In the genomic region with DNA sequence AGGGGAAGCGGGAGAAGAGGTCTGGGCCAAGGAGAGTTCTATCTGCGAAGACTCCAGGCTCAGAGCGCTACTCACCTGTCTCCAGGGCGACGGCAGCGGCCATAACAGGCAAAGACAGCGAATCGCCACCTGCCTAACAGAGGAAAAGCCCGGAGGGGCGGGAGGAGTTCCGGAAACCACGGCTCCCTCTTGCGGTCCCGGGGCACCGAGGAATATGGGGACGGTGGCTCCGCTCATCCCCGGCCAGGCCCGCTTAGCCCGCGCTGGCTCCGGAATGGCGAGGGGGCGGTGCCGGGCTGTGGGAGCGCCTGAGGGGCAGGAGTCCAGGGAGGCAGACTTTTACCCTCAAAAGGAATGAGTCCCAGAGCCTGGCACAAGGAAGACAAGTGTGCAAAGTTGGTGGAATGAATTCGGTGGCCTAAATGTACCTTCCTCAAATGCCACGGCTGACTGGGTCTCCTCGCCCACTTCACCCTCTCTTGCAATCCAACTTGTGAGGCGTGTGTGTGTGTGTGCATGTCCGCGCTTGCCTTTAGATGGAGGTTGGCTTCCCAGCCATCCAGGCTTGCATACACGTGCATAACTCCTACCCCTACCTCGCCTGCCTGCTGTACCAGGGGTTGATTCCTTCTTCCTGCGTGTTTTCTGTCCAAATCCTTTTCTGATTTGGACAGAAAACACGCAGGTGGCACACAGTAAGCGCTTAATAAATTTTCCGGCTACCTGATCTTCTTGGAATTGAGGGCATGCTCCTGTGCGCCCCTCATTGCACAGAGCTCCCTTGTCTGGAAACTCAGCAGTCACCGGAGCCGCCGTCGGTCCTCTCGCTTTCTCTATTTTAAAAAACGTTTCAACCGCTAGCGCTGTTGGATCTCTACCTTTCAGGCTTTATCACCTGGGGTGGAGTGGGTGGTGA, we compare ENCODE assay signal across 9 cellular contexts. TPM values are rescaled to one million over a fixed set of nuclear protein-coding genes. Genes with fewer than 3 reads are reported as not detected.
DNase-seq lines count a peak whose midpoint lies in the region; ATAC-seq and TF ChIP-seq lines count a peak whose summit lies in the region.
"Had no signal": no experiment of that assay in that cellular context is flagged by ENCODE, and none has a peak within 500 bp of the region (broad histone marks: within the 10 kb centered on the region; RNA-seq: fewer than 3 reads in every experiment).

No MANE protein-coding gene starts in this region.

- POLR2A ChIA-PET in naive thymus-derived CD4-positive, alpha-beta T cell (lab: Charles Lee), result no interaction called here
- POLR2A ChIA-PET in PC-3 (lab: Charles Lee; ENCODE audit: unreplicated experiment), result no interaction called here

- H3K79me2 ChIP-seq in PC-3 (ENCODE audit: low read length), result peaks cover 33% of the 10 kb centered on the region

- H3K27ac Mint-ChIP-seq in naive thymus-derived CD4-positive, alpha-beta T cell, result peak overlapping the region in 5 of 9 donors; percentile 39 to 82 (median 42)

- H3K4me1 Mint-ChIP-seq in naive thymus-derived CD4-positive, alpha-beta T cell, result peaks cover 25 to 73% (median 62%) of the 10 kb centered on the region in 7 donors

- H3K27me3 Mint-ChIP-seq in naive thymus-derived CD4-positive, alpha-beta T cell, result peaks cover 0 to 33% (median 0%) of the 10 kb centered on the region in 5 donors

- H3K27me3 ChIP-seq in naive thymus-derived CD4-positive, alpha-beta T cell (ENCODE audit: control insufficient read depth in 2 of 2, insufficient read depth in 2 of 2, low read length in 2 of 2), result no peaks in the 10 kb centered on the region
- no peaks in the 10 kb centered on the region for H3K27me3 ChIP-seq in PC-3 (ENCODE audit: low read length)

- no peaks in the 10 kb centered on the region for H3K36me3 ChIP-seq in naive thymus-derived CD4-positive, alpha-beta T cell (ENCODE audit: control insufficient read depth in 2 of 3, insufficient read depth in 3 of 3, low read length in 3 of 3)
- no peaks in the 10 kb centered on the region for H3K36me3 ChIP-seq in PC-3 (ENCODE audit: low read depth, low read length)

- peak overlapping the region; percentile 18 to 98 (median 84) for H3K4me3 Mint-ChIP-seq in naive thymus-derived CD4-positive, alpha-beta T cell

- H3K27ac ChIP-seq in coronary artery (no peak overlapping the region), PC-3 (ENCODE audit: low read length) (no peak overlapping the region)
- H3K27ac ChIP-seq in naive thymus-derived CD4-positive, alpha-beta T cell (ENCODE audit: low read depth, low read length), result no peak overlapping the region

- BruUV-seq in PC-3 (replicated peaks; lab: Mats Ljungman, UMichigan), result no TSS peak

- H2AFZ ChIP-seq in PC-3 (ENCODE audit: low read length), result no peak overlapping the region

- peaks cover 0 to 2% (median 0%) of the 10 kb centered on the region in 11 donors for H3K9me3 Mint-ChIP-seq in naive thymus-derived CD4-positive, alpha-beta T cell

- H3K4me2 ChIP-seq in PC-3 (ENCODE audit: low read length), result no peak overlapping the region

- DNase-seq in DMS79 treated with DMSO at 0.1 percent for 48 hours (lab: John Stamatoyannopoulos, UW), result peak; percentile 75
- DNase-seq in NCI-H2171 (lab: John Stamatoyannopoulos, UW), result peak; percentile 49
- DNase-seq in coronary artery (ENCODE audit: low spot score), result no peak
- DNase-seq in naive thymus-derived CD4-positive, alpha-beta T cell, result peak in 1 of 9 donors; percentile 21
- no peak for DNase-seq in PC-3
- no peak for DNase-seq in stimulated activated CD4-positive, alpha-beta T cell treated with anti-CD3 and anti-CD28 coated beads, Interleukin-2, amount 100 ng/mL, for 48 hours
- DNase-seq in T1000 (lab: John Stamatoyannopoulos, UW), result no peak
- no peak for DNase-seq in SHP77 treated with DMSO at 0.1 percent for 48 hours (lab: John Stamatoyannopoulos, UW)

- H3K9ac ChIP-seq in PC-3 (ENCODE audit: low read length), result no peak overlapping the region

- CTCF ChIA-PET in naive thymus-derived CD4-positive, alpha-beta T cell (lab: Charles Lee), result no interaction called here
- CTCF ChIA-PET in PC-3 (lab: Charles Lee), result no interaction called here

- no peaks in the 10 kb centered on the region for H3F3A ChIP-seq in PC-3 (ENCODE audit: low read length, unreplicated experiment)

- H3K9me2 ChIP-seq in PC-3 (replicated peaks; ENCODE audit: low read length), result no peaks in the 10 kb centered on the region

- peak overlapping the region; percentile 27 for H3K4me3 ChIP-seq in coronary artery
- H3K4me3 ChIP-seq in naive thymus-derived CD4-positive, alpha-beta T cell (ENCODE audit: low read length), result no peak overlapping the region
- no peak overlapping the region for H3K4me3 ChIP-seq in PC-3 (ENCODE audit: low read length)

- no peaks in the 10 kb centered on the region for H3K9me3 ChIP-seq in naive thymus-derived CD4-positive, alpha-beta T cell (ENCODE audit: control insufficient read depth in 2 of 3, low read length in 3 of 3)
- no peaks in the 10 kb centered on the region for H3K9me3 ChIP-seq in PC-3 (ENCODE audit: low read length)

- no peak for ATAC-seq in naive thymus-derived CD4-positive, alpha-beta T cell
- no peak for ATAC-seq in PC-3

- peaks cover 25 to 34% of the 10 kb centered on the region in 2 donors for H3K4me1 ChIP-seq in naive thymus-derived CD4-positive, alpha-beta T cell (ENCODE audit: control insufficient read depth in 2 of 2, insufficient read depth in 2 of 2, low read length in 2 of 2)
- H3K4me1 ChIP-seq in PC-3 (ENCODE audit: insufficient read depth, low read length), result peaks cover 23% of the 10 kb centered on the region

- intact Hi-C loops in naive thymus-derived CD4-positive, alpha-beta T cell (cut with micrococcal nuclease), result loop anchor here (5.0 to 10.0 kb wide), 9 partner anchors 102 to 1710 kb away; partner anchors contain the start of genes DERL2 (in 2 of the 2), MIS12 (in 2 of the 2), ACADVL (in 1 of the 2) and DLG4 (in 1 of the 2)
- intact Hi-C loops in PC-3 (cut with micrococcal nuclease), result no loop called here

- peaks cover 6% of the 10 kb centered on the region; the same call in 1 of the 2 replicates for H4K20me1 ChIP-seq in PC-3 (ENCODE audit: low read length)

- TF ChIP-seq CTCF in coronary artery (IDR thresholded peaks at IDR 0.05), result no peak
- no peak for TF ChIP-seq CTCF in PC-3 (conservative IDR thresholded peaks at IDR 0.05; ENCODE audit: low read depth, low read length)

- peaks cover 0 to 20% (median 0%) of the 10 kb centered on the region in 5 donors for H3K36me3 Mint-ChIP-seq in naive thymus-derived CD4-positive, alpha-beta T cell

RNA-seq across cellular contexts. Expression of gene C17orf100, which starts 3.5 kb away (rescaled TPM):
- total RNA-seq in naive thymus-derived CD4-positive, alpha-beta T cell, result 1 to 10 TPM; 1.9 to 6.1 (median 1.9) TPM
- polyA plus RNA-seq in naive thymus-derived CD4-positive, alpha-beta T cell, result 1 to 10 TPM; 6.1 to 9.5 TPM
- 0.15 TPM in 1 of 2 replicates, not detected in the other for total RNA-seq in PC-3 (2014; rRNA removed)

RNA-seq across cellular contexts. Expression of gene MED31, which starts 3.7 kb away (rescaled TPM):
- 10 to 100 TPM; 21.4 to 41.2 (median 28.2) TPM for total RNA-seq in naive thymus-derived CD4-positive, alpha-beta T cell
- 10 to 100 TPM; 24.0 to 26.7 TPM for polyA plus RNA-seq in naive thymus-derived CD4-positive, alpha-beta T cell
- 18.8 and 19.1 TPM in 2 replicates for total RNA-seq in PC-3 (2014; rRNA removed)

RNA-seq across cellular contexts. Expression of gene TXNDC17, which starts 14.2 kb away (rescaled TPM):
- 10 to 100 TPM; 14.3 to 70.3 (median 18.5) TPM for total RNA-seq in naive thymus-derived CD4-positive, alpha-beta T cell
- polyA plus RNA-seq in naive thymus-derived CD4-positive, alpha-beta T cell, result 10 to 100 TPM; 65.1 to 89.7 TPM
- 154 and 248 TPM in 2 replicates for total RNA-seq in PC-3 (2014; rRNA removed)

RNA-seq across cellular contexts. Expression of gene KIAA0753, which starts 14.6 kb away (rescaled TPM):
- 10 to 100 TPM; 12.4 to 18.4 (median 17.9) TPM for total RNA-seq in naive thymus-derived CD4-positive, alpha-beta T cell
- 1 to 10 TPM; 2.6 to 3.5 TPM for polyA plus RNA-seq in naive thymus-derived CD4-positive, alpha-beta T cell
- 6.9 and 7.3 TPM in 2 replicates for total RNA-seq in PC-3 (2014; rRNA removed)

RNA-seq across cellular contexts. Expression of gene SLC13A5, which starts 58.1 kb away (rescaled TPM):
- total RNA-seq in naive thymus-derived CD4-positive, alpha-beta T cell, result not detected
- not detected for polyA plus RNA-seq in naive thymus-derived CD4-positive, alpha-beta T cell
- not detected in 2 replicates for total RNA-seq in PC-3 (2014; rRNA removed)
- total RNA-seq: RPMI7951 had no signal

Comparison
In these comparisons a context has a peak if more than half of its experiments do, and no peak if none do; other contexts are left out.
1. DNase-seq: peak in DMS79 treated with DMSO at 0.1 percent for 48 hours (single experiment) and NCI-H2171 (single experiment); none in coronary artery (single experiment), PC-3 (single experiment), stimulated activated CD4-positive, alpha-beta T cell treated with anti-CD3 and anti-CD28 coated beads, Interleukin-2, amount 100 ng/mL, for 48 hours (0 of 2), T1000 (single experiment) and SHP77 treated with DMSO at 0.1 percent for 48 hours (single experiment).